In the genomic region with DNA sequence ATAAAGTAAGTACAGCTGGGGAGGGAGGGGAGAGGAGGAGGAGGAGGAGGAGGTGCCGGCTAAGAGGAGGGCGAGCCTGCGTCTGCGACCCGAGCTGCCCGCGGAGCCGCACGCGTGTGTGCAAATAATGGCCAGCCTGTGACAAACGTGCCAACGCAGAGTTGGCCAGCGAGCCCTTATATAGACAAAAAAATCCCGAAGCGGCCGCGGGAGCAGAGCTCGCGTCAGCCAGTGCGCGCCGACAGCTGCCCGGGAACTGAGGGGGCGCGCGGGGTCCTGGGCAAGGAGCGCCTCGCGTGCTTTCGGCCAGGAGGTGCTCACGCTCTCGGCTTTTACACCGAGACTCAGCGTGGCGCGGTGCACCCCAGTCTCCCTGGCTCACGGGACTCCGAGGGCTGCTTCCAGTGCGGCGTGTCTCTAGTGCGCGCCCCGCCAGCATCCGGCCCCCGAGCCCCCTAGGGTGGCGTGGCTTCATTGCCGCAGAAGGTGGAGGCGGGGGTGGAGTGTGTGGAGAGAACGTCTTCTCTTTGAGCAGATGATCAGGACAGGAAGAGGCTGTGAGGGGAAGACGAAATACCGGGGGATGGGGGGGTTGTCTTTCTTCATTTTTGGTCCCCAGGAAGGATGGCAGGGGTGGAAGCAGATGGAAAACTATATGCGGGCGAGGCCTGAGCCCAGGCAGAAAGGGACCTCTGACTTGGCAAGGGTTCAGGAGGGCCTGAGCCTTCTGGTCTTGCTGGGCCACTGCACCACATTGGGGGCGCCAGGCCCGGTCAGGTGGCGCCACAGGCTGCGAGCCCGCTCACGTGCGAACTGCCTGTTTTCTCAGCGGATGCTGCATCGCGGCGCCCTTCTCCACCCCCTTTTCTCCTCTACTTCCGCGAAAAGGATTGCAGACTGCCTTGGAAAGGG, we compare ENCODE assay signal across 8 cellular contexts. TPM values are rescaled to one million over a fixed set of nuclear protein-coding genes. Genes with fewer than 3 reads are reported as not detected.
DNase-seq lines count a peak whose midpoint lies in the region; ATAC-seq and TF ChIP-seq lines count a peak whose summit lies in the region.

No MANE protein-coding gene starts in this region.

- TF ChIP-seq POLR2A in erythroblast (IDR thresholded peaks at IDR 0.05; ENCODE audit: low read length), result peak; percentile 47

- no peaks in the 10 kb centered on the region for H3K36me3 ChIP-seq in mucosa of stomach (ENCODE audit: control insufficient read depth, insufficient read depth, low read length)

- no peaks in the 10 kb centered on the region for H3K9me3 ChIP-seq in mucosa of stomach (ENCODE audit: control insufficient read depth, low read length)

- peaks cover 4% of the 10 kb centered on the region for H3K4me1 ChIP-seq in mucosa of stomach (ENCODE audit: control insufficient read depth, insufficient read depth, low read length)

- peaks cover 47% of the 10 kb centered on the region for H3K4me1 Mint-ChIP-seq in CD14-positive monocyte

- H3K4me3 Mint-ChIP-seq in CD14-positive monocyte, result peak overlapping the region; percentile 92 to 96

- ATAC-seq in GM19452 (IDR thresholded peaks at IDR 0.05; ENCODE audit: unreplicated experiment) (peak; percentile 43), HG03571 (IDR thresholded peaks at IDR 0.05; ENCODE audit: unreplicated experiment) (peak; percentile 43)

- H3K4me3 ChIP-seq in mucosa of stomach (ENCODE audit: low read length), result peak overlapping the region; percentile 44

- H3K27me3 ChIP-seq in mucosa of stomach (ENCODE audit: control insufficient read depth, insufficient read depth, low read length), result no peaks in the 10 kb centered on the region

- TF ChIP-seq CTCF in CD14-positive monocyte (IDR thresholded peaks at IDR 0.05), result no peak

- intact Hi-C loops in CD14-positive monocyte (cut with micrococcal nuclease), result loop anchor here (5.0 kb wide), 1 partner anchor 101 kb away; no protein-coding TSS in a partner anchor

- H3K9me3 Mint-ChIP-seq in CD14-positive monocyte, result peaks cover 0 to 2% (median 0%) of the 10 kb centered on the region in 7 donors

- H3K36me3 Mint-ChIP-seq in CD14-positive monocyte, result peaks cover 0 to 11% of the 10 kb centered on the region in 2 donors

- DNase-seq in CD14-positive monocyte (ENCODE audit: low spot score) (peak; percentile 74), NOMO-1 (lab: John Stamatoyannopoulos, UW; ENCODE audit: unreplicated experiment in 2 of 2) (peak; percentile 65 to 91), activated T-cell treated with anti-CD3 and anti-CD28 coated beads for 1 hour (ENCODE audit: low read depth) (peak; percentile 77), erythroblast (lab: John Stamatoyannopoulos, UW) (peak; percentile 78 to 80)
- DNase-seq in stimulated activated CD8-positive, alpha-beta memory T cell treated with anti-CD3 and anti-CD28 coated beads, Interleukin-4, amount 100 ng/mL, for 4 hours (ENCODE audit: low read depth in 2 of 2, low spot score in 1 of 2), result peak; percentile 69 to 78

- peak overlapping the region; percentile 91 to 99 (median 98) for H3K27ac Mint-ChIP-seq in CD14-positive monocyte

- H3K27me3 Mint-ChIP-seq in CD14-positive monocyte (ENCODE audit: low read depth in 3 of 3), result peaks cover 0 to 1% (median 0%) of the 10 kb centered on the region in 3 donors

- H3K9ac ChIP-seq in mucosa of stomach (ENCODE audit: low read length), result peak overlapping the region; percentile 72

RNA-seq across cellular contexts. Expression of a gene that starts 0.7 kb away (rescaled TPM):
- 10 to 100 TPM; 11.8 to 16.9 TPM for polyA plus RNA-seq in CD14-positive monocyte

Comparison
In these comparisons a context has a peak if more than half of its experiments do, and no peak if none do; other contexts are left out.
1. Peak in every context shown above with its lines: DNase-seq, ATAC-seq and H3K4me3 ChIP-seq.